In the genomic region with DNA sequence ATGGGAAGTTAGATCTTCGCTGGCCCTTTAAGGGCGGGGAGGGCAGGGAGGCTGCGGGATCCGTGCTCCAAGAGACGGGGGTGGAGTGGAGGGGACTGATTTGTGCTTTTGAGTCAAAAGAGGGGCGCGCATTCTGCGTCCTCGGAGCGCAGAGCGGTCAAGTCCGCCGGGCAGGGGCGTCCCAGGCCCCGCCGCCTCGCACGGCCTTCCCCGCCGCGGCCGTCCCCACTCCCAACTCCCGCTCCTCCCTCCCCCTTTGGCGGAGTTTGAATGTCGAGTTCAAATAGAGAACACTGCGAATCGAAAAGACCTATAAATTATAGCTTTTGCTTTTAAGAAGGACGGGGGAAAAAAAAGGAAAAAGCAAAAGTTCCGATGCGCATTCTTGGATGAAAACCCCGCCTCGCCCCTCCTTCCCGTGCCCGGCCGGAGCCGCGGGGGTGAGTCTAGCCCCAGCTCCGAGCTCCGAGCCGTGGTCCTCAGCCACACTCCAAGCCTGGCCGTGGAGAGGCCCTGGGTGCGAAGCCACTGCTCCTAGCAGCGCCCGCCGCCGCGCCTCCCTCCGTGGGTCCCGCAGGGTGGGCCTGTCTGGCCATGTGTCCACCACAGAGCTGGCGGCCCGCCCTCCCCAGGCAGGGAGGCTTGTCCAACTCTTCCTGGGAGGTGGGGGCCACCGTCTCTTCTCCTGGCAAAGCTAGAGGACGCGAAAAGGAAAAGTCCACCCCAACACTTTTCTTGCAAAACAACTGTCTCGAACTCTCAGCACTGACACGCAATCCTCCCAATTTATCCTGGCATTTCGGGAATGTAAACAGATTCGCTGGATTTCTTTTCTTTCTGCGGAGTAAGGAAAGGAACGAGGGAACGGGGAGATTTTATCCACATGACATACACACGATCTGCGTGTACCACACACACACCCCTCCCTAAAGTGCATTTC, we compare ENCODE assay signal across 1 cellular context.
A peak's percentile ranks its signal among the peaks of the same experiment; 100 is the strongest.
TF ChIP-seq lines count a peak whose summit lies in the region.

No MANE protein-coding gene starts in this region.

TF ChIP-seq in K562, 482 proteins besides CTCF, POLR2A, EP300 and RAD21:
- TF ChIP-seq ZBTB33 (CRISPR knock-in tag; IDR thresholded peaks at IDR 0.05) (peak; percentile 81), RBFOX2 (IDR thresholded peaks at IDR 0.05; ENCODE audit: low read depth, low read length) (peak; percentile 47), ARNT (IDR thresholded peaks at IDR 0.05) (no peak), POLR2G (IDR thresholded peaks at IDR 0.05; ENCODE audit: low read depth, low read length) (peak; percentile 52)
TF ChIP-seq in K562: peak in this region for 3.
